In the genomic region with DNA sequence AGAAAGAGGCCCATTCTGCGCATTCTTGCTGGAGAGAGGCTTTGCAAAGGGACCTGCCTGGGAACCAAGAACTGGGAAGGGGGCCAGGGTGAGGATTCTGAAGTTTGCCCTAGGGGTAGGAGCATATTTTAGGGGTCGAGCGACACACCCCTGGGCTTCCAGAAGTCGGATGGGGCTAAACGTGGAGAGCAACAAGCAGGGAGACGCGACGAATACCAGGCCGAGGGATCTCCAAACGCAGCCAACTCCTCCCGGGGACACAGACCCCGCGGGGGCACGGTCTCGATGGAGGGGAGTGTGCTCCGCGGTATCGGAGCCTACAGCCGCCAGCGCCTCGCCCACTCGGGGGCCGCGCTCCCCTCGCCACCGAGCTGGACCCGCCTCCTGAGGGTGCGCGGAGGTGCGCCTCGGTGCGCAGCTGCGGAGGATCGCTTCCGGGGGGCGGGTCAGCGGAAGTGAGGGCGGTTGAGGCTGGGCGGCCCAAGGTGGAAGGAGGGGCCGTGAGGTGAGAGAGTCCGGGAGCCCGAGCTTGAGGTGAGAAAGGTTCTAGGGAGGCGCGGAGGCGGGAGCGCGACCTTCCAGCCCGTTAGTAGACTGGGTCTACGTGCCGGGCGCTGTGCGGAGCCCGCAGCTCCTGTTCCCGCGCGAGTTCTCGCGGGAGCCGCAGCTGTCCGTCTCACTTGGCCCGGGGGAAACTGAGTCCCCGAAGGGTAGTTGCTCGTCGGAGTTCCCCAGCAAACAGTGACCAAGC, we compare ENCODE assay signal across 8 cellular contexts. TPM values are rescaled to one million over a fixed set of nuclear protein-coding genes. Genes with fewer than 3 reads are reported as not detected.
DNase-seq lines count a peak whose midpoint lies in the region; ATAC-seq, FAIRE-seq and TF ChIP-seq lines count a peak whose summit lies in the region.

A gene (plus strand): TSS at position 459 of the 751 bp plus-strand sequence. CDS start 3,151 bp downstream, outside the sequence.

- WGBS in H1 (ENCODE audit: extremely low coverage in 1 of 2, insufficient coverage in 1 of 2, insufficient read length in 1 of 2, insufficient replicate concordance in 2 of 2, low coverage in 1 of 2, low lambda C conversion rate in 2 of 2, missing lambda C conversion rate in 1 of 2), 2 experiments, result 2% methylated on average over 35 of the region's 64 CpGs; no CpG with 5 or more reads in 1 of the 2 experiments

- peak within 1 kb of the TSS; percentile 90 to 93 for H3K4me2 ChIP-seq in H1 (ENCODE audit: insufficient read depth in 1 of 2, low read depth in 2 of 2, low read length in 2 of 2)

- peaks cover 35% of the 10 kb centered on the region for H3K4me1 Mint-ChIP-seq in CD8-positive, alpha-beta T cell (ENCODE audit: low read depth)

- peak within 1 kb of the TSS; percentile 85 for H4K5ac ChIP-seq in H1 (ENCODE audit: insufficient read length, low read depth, low read length)

- CTCF ChIA-PET in CD8-positive, alpha-beta T cell (lab: Charles Lee), result interaction anchor here (0.8 to 2.1 kb wide), 6 partner anchors 9 to 211 kb away, joined by 3 to 8 read pairs (median 4); a partner anchor contains a TSS
- CTCF ChIA-PET in H1 (lab: Charles Lee; ENCODE audit: partially characterized antibody), result interaction anchor here (0.5 to 3.8 kb wide), 16 partner anchors 8 to 211 kb away, joined by 3 to 20 read pairs (median 3); a partner anchor contains a TSS

- peak within 1 kb of the TSS; percentile 72 for H4K91ac ChIP-seq in H1 (replicated peaks; ENCODE audit: insufficient read length, low read length)

- no peak within 1 kb of the TSS for H3K23ac ChIP-seq in H1 (ENCODE audit: insufficient read length)

- H3K4me1 ChIP-seq in CD8-positive, alpha-beta T cell (ENCODE audit: insufficient read depth, low read length), result peaks cover 20% of the 10 kb centered on the region
- peaks cover 12 to 25% (median 15%) of the 10 kb centered on the region in 4 experiments for H3K4me1 ChIP-seq in H1 (replicated peaks in 1 of 4; ENCODE audit: control insufficient read depth in 3 of 4, insufficient read depth in 4 of 4, low read length in 3 of 4)

- no peaks in the 10 kb centered on the region for H3K9me3 Mint-ChIP-seq in CD8-positive, alpha-beta T cell

- 0 out of 2 replicates have a peak within 1 kb of the TSS, but pooled peaks have one; percentile 72 for H2AK5ac ChIP-seq in H1 (ENCODE audit: low read depth, low read length)

- TF ChIP-seq EP300 in H1 (IDR thresholded peaks at IDR 0.05; ENCODE audit: borderline replicate concordance in 1 of 2, low read depth in 2 of 2, low read length in 2 of 2), result no peak

- H3K27ac Mint-ChIP-seq in CD8-positive, alpha-beta T cell, result peak within 1 kb of the TSS; percentile 97

- H3K27ac ChIP-seq in CD8-positive, alpha-beta T cell (ENCODE audit: low read depth, low read length), result peak within 1 kb of the TSS; percentile 65
- H3K27ac ChIP-seq in H1 (ENCODE audit: low read depth, low read length), result peak within 1 kb of the TSS; percentile 31; the same call in 1 of the 2 replicates

- TF ChIP-seq RAD21 in H1 (IDR thresholded peaks at IDR 0.05 in 1 of 2, conservative IDR thresholded peaks at IDR 0.05 in 1 of 2; ENCODE audit: low read depth in 2 of 2, low read length in 2 of 2), result no peak

- H3K9ac ChIP-seq in H1 (replicated peaks in 1 of 4; ENCODE audit: extremely low read depth in 1 of 4, low read depth in 3 of 4, low read length in 3 of 4), result peak within 1 kb of the TSS; percentile 51 to 75 (median 55); a peak in 6 of 7 replicates

- peaks cover 12% of the 10 kb centered on the region for H3K23me2 ChIP-seq in H1 (ENCODE audit: low read depth, low read length)

- H2AFZ ChIP-seq in H1 (ENCODE audit: low read length), result no peak within 1 kb of the TSS

- H3K14ac ChIP-seq in H1 (ENCODE audit: insufficient read length), result no peak within 1 kb of the TSS

- H3K56ac ChIP-seq in H1 (replicated peaks; ENCODE audit: insufficient read length, low read depth, low read length), result no peak within 1 kb of the TSS

- peaks cover 8% of the 10 kb centered on the region; the same call in 1 of the 2 replicates for H3K79me1 ChIP-seq in H1 (ENCODE audit: low read depth, low read length)

- H2BK20ac ChIP-seq in H1 (ENCODE audit: low read length), result no peak within 1 kb of the TSS

- peaks cover 0 to 3% of the 10 kb centered on the region in 2 experiments; a peak in 1 of 4 replicates for H3K79me2 ChIP-seq in H1 (ENCODE audit: control insufficient read depth in 1 of 2, insufficient read depth in 2 of 2, low read length in 2 of 2)

- 0 out of 2 replicates have a peak within 1 kb of the TSS, but pooled peaks have one; percentile 75 for H2BK12ac ChIP-seq in H1 (ENCODE audit: low read depth, low read length)

- no peak within 1 kb of the TSS for H3K4ac ChIP-seq in H1 (replicated peaks; ENCODE audit: insufficient read length, low read depth, low read length)

- peak within 1 kb of the TSS; percentile 71; the same call in 1 of the 2 replicates for H4K8ac ChIP-seq in H1 (ENCODE audit: extremely low read depth, insufficient read depth, low read length)

- POLR2A ChIA-PET in CD8-positive, alpha-beta T cell (lab: Charles Lee), result interaction anchor here (0.5 to 3.4 kb wide), 25 partner anchors 8 to 587 kb away, joined by 3 to 27 read pairs (median 4); a partner anchor contains a TSS
- POLR2A ChIA-PET in H1 (lab: Charles Lee; ENCODE audit: partially characterized antibody), result interaction anchor here (0.6 to 5.5 kb wide), 20 partner anchors 8 to 389 kb away, joined by 3 to 32 read pairs (median 3); a partner anchor contains a TSS

- no peak within 1 kb of the TSS for H2BK120ac ChIP-seq in H1 (replicated peaks; ENCODE audit: low read depth, low read length)

- H4K20me1 ChIP-seq in H1 (replicated peaks in 1 of 2; ENCODE audit: control insufficient read depth in 1 of 2, insufficient read depth in 2 of 2, low read length in 2 of 2), result peaks cover 11 to 13% of the 10 kb centered on the region in 2 experiments

- FAIRE-seq in H1 (lab: Jason Lieb, UNC), result no peak

- no peaks in the 10 kb centered on the region for H3K27me3 ChIP-seq in CD8-positive, alpha-beta T cell (ENCODE audit: insufficient read depth, low read length)
- peaks cover 0 to 6% (median 2%) of the 10 kb centered on the region in 4 experiments; a peak in 4 of 7 replicates for H3K27me3 ChIP-seq in H1 (replicated peaks in 1 of 4; ENCODE audit: control insufficient read depth in 3 of 4, extremely low read depth in 1 of 4, insufficient read depth in 3 of 4, low read length in 3 of 4)

- H3K36me3 ChIP-seq in CD8-positive, alpha-beta T cell (ENCODE audit: insufficient read depth, low read length), result no peaks in the 10 kb centered on the region
- H3K36me3 ChIP-seq in H1 (ENCODE audit: control insufficient read depth in 2 of 4, insufficient read depth in 4 of 4, low read length in 3 of 4), result no peaks in the 10 kb centered on the region; a peak in 1 of 8 replicates

- peak; percentile 87 for ATAC-seq in CD8-positive, alpha-beta T cell
- ATAC-seq in GM19351 (IDR thresholded peaks at IDR 0.05; ENCODE audit: unreplicated experiment) (peak; percentile 86), HG03469 (IDR thresholded peaks at IDR 0.05; ENCODE audit: unreplicated experiment) (peak; percentile 51)

- H2BK5ac ChIP-seq in H1 (ENCODE audit: low read depth, low read length), result peak within 1 kb of the TSS; percentile 62; the same call in 1 of the 2 replicates

- intact Hi-C loops in CD8-positive, alpha-beta T cell (cut with DNase I, micrococcal nuclease), result loop anchor here (1.0 to 5.0 kb wide), 9 partner anchors 40 to 587 kb away; a partner anchor contains a TSS

- H3K4me3 ChIP-seq in CD8-positive, alpha-beta T cell (ENCODE audit: low read depth, low read length), result peak within 1 kb of the TSS; percentile 95
- peak within 1 kb of the TSS; percentile 75 to 85 (median 80) for H3K4me3 ChIP-seq in H1 (ENCODE audit: extremely low read depth in 1 of 4, insufficient read depth in 2 of 4, low read depth in 3 of 4, low read length in 4 of 4)

- H2BK15ac ChIP-seq in H1 (ENCODE audit: low read length), result 0 out of 2 replicates have a peak within 1 kb of the TSS, but pooled peaks have one; percentile 81

- peak; percentile 36 to 81 for TF ChIP-seq POLR2A in H1 (IDR thresholded peaks at IDR 0.05; ENCODE audit: control extremely low read depth in 1 of 2, low read depth in 2 of 2, low read length in 2 of 2)

- H3K27me3 Mint-ChIP-seq in CD8-positive, alpha-beta T cell (ENCODE audit: low read depth), result no peaks in the 10 kb centered on the region

- peak within 1 kb of the TSS; percentile 94 for H3K4me3 Mint-ChIP-seq in CD8-positive, alpha-beta T cell

- no peaks in the 10 kb centered on the region for H3K9me3 ChIP-seq in CD8-positive, alpha-beta T cell (ENCODE audit: low read length)
- H3K9me3 ChIP-seq in H1 (ENCODE audit: insufficient read depth in 2 of 2, low read depth in 1 of 2, low read length in 1 of 2), result no peaks in the 10 kb centered on the region

- peaks cover 26% of the 10 kb centered on the region for H3K36me3 Mint-ChIP-seq in CD8-positive, alpha-beta T cell

- no peak for TF ChIP-seq CTCF in CD8-positive, alpha-beta T cell (IDR thresholded peaks at IDR 0.05)
- no peak for TF ChIP-seq CTCF in H1 (IDR thresholded peaks at IDR 0.05; ENCODE audit: control extremely low read depth in 1 of 3, insufficient read depth in 1 of 3, low read depth in 1 of 3, low read length in 3 of 3)

- H3K18ac ChIP-seq in H1 (ENCODE audit: extremely low read depth, low read length), result 0 out of 2 replicates have a peak within 1 kb of the TSS, but pooled peaks have one; percentile 42

- DNase-seq in CD8-positive, alpha-beta T cell, result peak; percentile 78 to 95 (median 93)
- peak; percentile 90 for DNase-seq in NK-92 treated with Interleukin-12 subunit alpha and Interleukin-12 subunit beta, amount 100 ng/mL, for 24 hours (lab: John Stamatoyannopoulos, UW)
- DNase-seq in activated CD8-positive, alpha-beta memory T cell treated with anti-CD3 and anti-CD28 coated beads for 4 hours (ENCODE audit: low read depth in 2 of 2), result peak; percentile 86 to 88
- DNase-seq in H1 (ENCODE audit: low read depth in 1 of 2, low spot score in 2 of 2) (peak in 1 of 2 experiments; percentile 91), mesenteric fat pad (ENCODE audit: low spot score) (peak; percentile 96)
- DNase-seq in stimulated activated CD8-positive, alpha-beta memory T cell treated with anti-CD3 and anti-CD28 coated beads, Interleukin-15, amount 100 ng/mL, for 24 hours (ENCODE audit: low read depth), result peak; percentile 76

TF ChIP-seq in H1, 55 proteins besides CTCF, POLR2A, EP300 and RAD21 (continues in another document):
- peak; percentile 97 for TF ChIP-seq CHD2 (IDR thresholded peaks at IDR 0.05; ENCODE audit: low read length)

RNA-seq across cellular contexts. Expression of the gene that starts here (rescaled TPM):
- total RNA-seq in CD8-positive, alpha-beta T cell, result 10 to 100 TPM; 22.9 to 25.7 TPM
- total RNA-seq in H1 (2021; fragmentation: NEBNext Ultra II Directional; extraction: Animal tissue kit (Norgen Biotek cat#: 25700)), result 20.8 and 23.1 TPM in 2 replicates
- polyA plus RNA-seq in H1 (2011; rRNA removed), result 23.1 and 39.9 TPM in 2 replicates
- polyA plus RNA-seq in H1 (2011; cell fraction: cytosol; rRNA removed), result 25.9 TPM
- 27.3 TPM for polyA plus RNA-seq in H1 (2011; cell fraction: nucleus; rRNA removed)
- polyA plus RNA-seq in H1 (2012, experiment 1 of 2), result 20.5 to 26.2 TPM (median 22.8 TPM) in 4 replicates
- 21.2 TPM for polyA plus RNA-seq in H1 (2012, experiment 2 of 2)
- 17.5 TPM for polyA plus RNA-seq in H1 (2013, experiment 1 of 2)
- 15.3 TPM for polyA plus RNA-seq in H1 (2013, experiment 2 of 2)
- polyA minus RNA-seq in H1 (2011; rRNA and poly(A)+ RNA removed), result 23.2 and 27.4 TPM in 2 replicates
- 10.6 TPM for polyA minus RNA-seq in H1 (2011; cell fraction: cytosol; rRNA and poly(A)+ RNA removed)
- polyA minus RNA-seq in H1 (2011; cell fraction: nucleus; rRNA and poly(A)+ RNA removed), result 16.7 TPM
- total RNA-seq in mesenteric fat pad, result 53.8 TPM
